In the genomic region with DNA sequence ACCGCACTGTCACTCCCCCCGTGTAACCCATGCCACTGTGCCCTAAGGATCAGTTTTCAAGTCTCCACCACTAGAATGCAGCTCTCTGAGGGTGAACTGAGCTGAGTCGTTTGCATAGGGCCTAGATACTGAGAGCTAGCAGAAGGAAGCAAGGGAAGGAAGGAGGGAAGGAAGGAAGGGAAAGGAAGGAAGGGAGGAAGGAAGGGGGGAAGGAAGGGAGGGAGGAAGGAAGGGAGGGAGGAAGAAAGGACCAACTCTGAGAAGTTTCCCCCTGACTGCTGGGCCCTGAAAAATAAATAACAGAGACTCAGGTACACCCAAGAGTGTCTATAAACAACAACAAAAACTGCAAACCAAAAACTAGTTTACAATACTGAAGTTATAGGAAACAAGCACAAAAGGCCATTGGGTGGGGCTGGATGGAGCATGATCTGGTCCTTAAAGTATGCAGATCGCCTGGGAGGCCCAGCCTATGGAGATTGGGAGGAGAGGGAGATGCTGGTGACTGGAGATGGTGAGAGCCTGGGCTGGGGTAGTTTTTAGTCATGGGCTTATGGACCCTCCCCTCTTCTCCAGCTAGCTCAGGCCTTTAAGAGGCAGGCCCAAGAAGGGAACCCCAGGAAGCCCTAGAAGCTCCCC, we compare ENCODE assay signal across 17 cellular contexts. TPM values are rescaled to one million over a fixed set of nuclear protein-coding genes. Genes with fewer than 3 reads are reported as not detected.
DNase-seq lines count a peak whose midpoint lies in the region; ATAC-seq and TF ChIP-seq lines count a peak whose summit lies in the region.
"Had no signal": no experiment of that assay in that cellular context is flagged by ENCODE, and none has a peak within 500 bp of the region (broad histone marks: within the 10 kb centered on the region; RNA-seq: fewer than 3 reads in every experiment).

No MANE protein-coding gene starts in this region.

- H3K27ac ChIP-seq in SK-N-MC = peak overlapping the region; percentile 98
- peak overlapping the region; percentile 98 for H3K27ac ChIP-seq in hepatocyte
- H3K27ac ChIP-seq: KMS-11, psoas muscle had no signal

- peaks cover 17% of the 10 kb centered on the region for H3K36me3 ChIP-seq in SK-N-MC (ENCODE audit: insufficient read depth, low read length)
- no peaks in the 10 kb centered on the region for H3K36me3 ChIP-seq in hepatocyte (replicated peaks; ENCODE audit: insufficient read depth, low read depth)

- H3K9ac ChIP-seq in SK-N-MC (ENCODE audit: insufficient read length) = no peak overlapping the region

- peaks cover 20% of the 10 kb centered on the region for H3K79me2 ChIP-seq in hepatocyte

- H3K9me2 ChIP-seq in hepatocyte (replicated peaks; ENCODE audit: insufficient read depth) = no peaks in the 10 kb centered on the region

- ATAC-seq in activated T-cell treated with anti-CD3 and anti-CD28 coated beads, Interleukin-2, amount 50 U/mL, for 72 hours (replicated peaks in 1 of 2) = no peak
- no peak for ATAC-seq in GM18861 (IDR thresholded peaks at IDR 0.05; ENCODE audit: unreplicated experiment)
- no peak for ATAC-seq in GM18907 (IDR thresholded peaks at IDR 0.05; ENCODE audit: unreplicated experiment)
- ATAC-seq: foreskin keratinocyte, left lung, psoas muscle had no signal

- no peak for DNase-seq in activated T-cell treated with anti-CD3 and anti-CD28 coated beads, Interleukin-2, amount 50 U/mL, for 72 hours
- DNase-seq in activated T-cell treated with anti-CD3 and anti-CD28 coated beads for 4 hours = no peak
- no peak for DNase-seq in SK-N-MC (ENCODE audit: low read depth, low spot score)
- no peak for DNase-seq in hepatocyte (ENCODE audit: low spot score)
- peak; percentile 6 for DNase-seq in stromal cell of bone marrow (ENCODE audit: low read depth)
- no peak for DNase-seq in NK-92 (lab: John Stamatoyannopoulos, UW; ENCODE audit: unreplicated experiment)
- DNase-seq: caudate nucleus; GF-D8; left lung; NCI-H446 treated with DMSO at 0.1 percent for 48 hours; psoas muscle; stimulated activated CD4-positive, alpha-beta T cell treated with anti-CD3 and anti-CD28 coated beads, Interleukin-4, amount 100 ng/mL, for 24 hours; substantia nigra had no signal

- H3K4me2 ChIP-seq in hepatocyte = peak overlapping the region; percentile 77

- 46% methylated on average over 4 of the region's 4 CpGs for WGBS in hepatocyte (ENCODE audit: low lambda C conversion rate, missing lambda C conversion rate)

- H3K4me3 ChIP-seq in SK-N-MC (no peak overlapping the region), hepatocyte (no peak overlapping the region)
- H3K4me3 ChIP-seq: left lung, psoas muscle had no signal

- H3K27me3 ChIP-seq in hepatocyte = no peaks in the 10 kb centered on the region
- H3K27me3 ChIP-seq: foreskin keratinocyte, left lung had no signal

- H3K9me3 ChIP-seq in SK-N-MC (ENCODE audit: low read depth, low read length) (no peaks in the 10 kb centered on the region), hepatocyte (ENCODE audit: low read depth) (no peaks in the 10 kb centered on the region)
- H3K9me3 ChIP-seq: left lung, psoas muscle had no signal

- H2AFZ ChIP-seq in hepatocyte = no peak overlapping the region

- no peaks in the 10 kb centered on the region for H3K9me3 Mint-ChIP-seq in activated T-cell treated with anti-CD3 and anti-CD28 coated beads, Interleukin-2, amount 50 U/mL, for 72 hours

- H3K4me1 ChIP-seq in hepatocyte (ENCODE audit: insufficient read depth) = peaks cover 16% of the 10 kb centered on the region

- no peak overlapping the region for H3K27ac Mint-ChIP-seq in activated T-cell treated with anti-CD3 and anti-CD28 coated beads, Interleukin-2, amount 50 U/mL, for 72 hours

- TF ChIP-seq CTCF in hepatocyte (IDR thresholded peaks at IDR 0.05; ENCODE audit: poor library complexity) = no peak

- no peaks in the 10 kb centered on the region for H3K27me3 Mint-ChIP-seq in activated T-cell treated with anti-CD3 and anti-CD28 coated beads, Interleukin-2, amount 50 U/mL, for 72 hours (ENCODE audit: low read depth)

- H3K4me1 Mint-ChIP-seq in activated T-cell treated with anti-CD3 and anti-CD28 coated beads, Interleukin-2, amount 50 U/mL, for 72 hours (ENCODE audit: low read depth) = peaks cover 42% of the 10 kb centered on the region

- peak overlapping the region; percentile 97 to 99 for H3K4me3 Mint-ChIP-seq in activated T-cell treated with anti-CD3 and anti-CD28 coated beads, Interleukin-2, amount 50 U/mL, for 72 hours

- peaks cover 4 to 8% of the 10 kb centered on the region in 2 donors for H3K36me3 Mint-ChIP-seq in activated T-cell treated with anti-CD3 and anti-CD28 coated beads, Interleukin-2, amount 50 U/mL, for 72 hours (ENCODE audit: insufficient read depth in 2 of 2)

- H4K20me1 ChIP-seq in hepatocyte (ENCODE audit: insufficient read depth, poor library complexity, severe bottlenecking) = no peaks in the 10 kb centered on the region

RNA-seq across cellular contexts. Expression of gene MRPS15, which starts 1.7 kb away (rescaled TPM):
- total RNA-seq in activated T-cell treated with anti-CD3 and anti-CD28 coated beads, Interleukin-2, amount 50 U/mL, for 72 hours = 10 to 100 TPM; 71.7 to 74.5 TPM
- total RNA-seq in hepatocyte = 63.2 and 77.4 TPM in 2 replicates
- 127 and 136 TPM in 2 replicates for polyA plus RNA-seq in hepatocyte

RNA-seq across cellular contexts. Expression of gene OSCP1, which starts 15.6 kb away (rescaled TPM):
- total RNA-seq in activated T-cell treated with anti-CD3 and anti-CD28 coated beads, Interleukin-2, amount 50 U/mL, for 72 hours = 1 to 10 TPM; 1.4 to 2.1 TPM
- total RNA-seq in hepatocyte = 5.8 and 9.3 TPM in 2 replicates
- polyA plus RNA-seq in hepatocyte = 5.8 and 7.6 TPM in 2 replicates

RNA-seq across cellular contexts. Expression of gene CSF3R, which starts 16.9 kb away (rescaled TPM):
- total RNA-seq in activated T-cell treated with anti-CD3 and anti-CD28 coated beads, Interleukin-2, amount 50 U/mL, for 72 hours = under 1 TPM; 0.30 to 0.79 TPM
- total RNA-seq in hepatocyte = 11.6 and 19.7 TPM in 2 replicates
- polyA plus RNA-seq in hepatocyte = 22.3 and 31.1 TPM in 2 replicates
- total RNA-seq: foreskin keratinocyte had no signal
- polyA plus RNA-seq: foreskin keratinocyte had no signal
